In the genomic region with DNA sequence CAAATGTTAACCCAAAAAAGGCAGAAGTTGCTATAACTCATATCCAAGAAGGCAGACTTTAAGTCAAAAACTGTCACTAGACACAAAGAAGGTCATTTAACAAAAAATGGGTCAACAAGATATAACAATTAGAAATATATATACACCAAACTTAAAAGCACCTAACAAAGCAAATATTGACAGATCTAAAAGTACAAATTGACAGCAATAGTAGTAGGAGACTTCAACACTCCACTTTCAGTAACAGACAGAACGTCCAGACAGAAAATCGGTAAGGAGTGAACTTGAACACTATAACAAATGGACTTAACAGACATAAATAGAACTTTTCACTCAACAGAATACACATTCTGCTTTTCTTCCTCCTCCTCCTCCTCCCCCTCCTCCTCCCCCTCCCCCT, we compare ENCODE assay signal across 10 cellular contexts. TPM values are rescaled to one million over a fixed set of nuclear protein-coding genes. Genes with fewer than 3 reads are reported as not detected.
DNase-seq lines count a peak whose midpoint lies in the region; ATAC-seq, FAIRE-seq and TF ChIP-seq lines count a peak whose summit lies in the region.
"Had no signal": no experiment of that assay in that cellular context is flagged by ENCODE, and none has a peak within 500 bp of the region (broad histone marks: within the 10 kb centered on the region; RNA-seq: fewer than 3 reads in every experiment).

No MANE protein-coding gene starts in this region.

- intact Hi-C loops in Calu3 (cut with micrococcal nuclease; ENCODE audit: unreplicated experiment), result no loop called here

- H3K27me3 Mint-ChIP-seq in Calu3 (ENCODE audit: unreplicated experiment) (no peaks in the 10 kb centered on the region), T-cell (no peaks in the 10 kb centered on the region)
- H3K27me3 Mint-ChIP-seq in naive thymus-derived CD8-positive, alpha-beta T cell, result no peaks in the 10 kb centered on the region
- H3K27me3 Mint-ChIP-seq: activated CD8-positive, alpha-beta T cell treated with anti-CD3 and anti-CD28 coated beads for 36 hours had no signal

- peak overlapping the region; percentile 89 for H3K4me3 Mint-ChIP-seq in Calu3 (ENCODE audit: low read depth, unreplicated experiment)
- peak overlapping the region in 2 of 3 donors; percentile 80 to 81 for H3K4me3 Mint-ChIP-seq in T-cell
- peak overlapping the region in 7 of 10 donors; percentile 7 to 89 (median 85) for H3K4me3 Mint-ChIP-seq in naive thymus-derived CD8-positive, alpha-beta T cell

- DNase-seq in Calu3, result no peak
- DNase-seq in H54 (ENCODE audit: insufficient read length, low spot score), result no peak
- no peak for DNase-seq in T-cell
- no peak for DNase-seq in naive thymus-derived CD8-positive, alpha-beta T cell
- no peak for DNase-seq in pons (ENCODE audit: low spot score)
- DNase-seq: NCI-H1930 had no signal

- no TSS peak for BruUV-seq in Calu3 (replicated peaks; lab: Mats Ljungman, UMichigan)

- TF ChIP-seq CTCF in Calu3 (IDR thresholded peaks at IDR 0.05; ENCODE audit: unreplicated experiment), result no peak

- CTCF ChIA-PET in Calu3 (lab: Charles Lee), result interaction anchor here (0.6 kb wide), 1 partner anchor 66 kb away, joined by 4 read pairs; no protein-coding TSS in a partner anchor
- CTCF ChIA-PET in T-cell (lab: Charles Lee), result interaction anchor here in 1 of 2 donors (0.5 to 1.0 kb wide), 2 partner anchors 43 to 57 kb away, joined by 3 to 6 read pairs; no protein-coding TSS in a partner anchor

- H3K4me1 Mint-ChIP-seq in Calu3 (ENCODE audit: low read depth, unreplicated experiment) (peaks cover 26% of the 10 kb centered on the region), T-cell (peaks cover 6 to 26% (median 16%) of the 10 kb centered on the region in 3 donors)
- H3K4me1 Mint-ChIP-seq in naive thymus-derived CD8-positive, alpha-beta T cell, result peaks cover 7 to 30% (median 18%) of the 10 kb centered on the region in 4 donors

- no peak for TF ChIP-seq POLR2A in H54 (IDR thresholded peaks at IDR 0.05; ENCODE audit: low read depth, low read length)

- peaks cover 13% of the 10 kb centered on the region for H3K36me3 Mint-ChIP-seq in Calu3 (ENCODE audit: insufficient read depth, unreplicated experiment)
- peaks cover 5% of the 10 kb centered on the region for H3K36me3 Mint-ChIP-seq in T-cell
- peaks cover 2 to 13% (median 6%) of the 10 kb centered on the region in 3 donors for H3K36me3 Mint-ChIP-seq in naive thymus-derived CD8-positive, alpha-beta T cell

- peaks cover 9% of the 10 kb centered on the region for H3K9me3 Mint-ChIP-seq in Calu3 (ENCODE audit: low read depth, unreplicated experiment)
- peaks cover 9 to 14% (median 12%) of the 10 kb centered on the region in 3 donors for H3K9me3 Mint-ChIP-seq in T-cell
- H3K9me3 Mint-ChIP-seq in naive thymus-derived CD8-positive, alpha-beta T cell, result peaks cover 8 to 20% (median 12%) of the 10 kb centered on the region in 9 donors

- POLR2A ChIA-PET in T-cell (lab: Charles Lee), result interaction anchor here (0.7 to 1.0 kb wide), 2 partner anchors 11 to 98 kb away, joined by 4 to 9 read pairs; no protein-coding TSS in a partner anchor
- POLR2A ChIA-PET in naive thymus-derived CD8-positive, alpha-beta T cell (lab: Charles Lee), result interaction anchor here (0.7 to 1.1 kb wide), 2 partner anchors 41 to 184 kb away, joined by 3 to 4 read pairs; partner anchors contain the start of gene DNAJA2

- ATAC-seq in T-cell (replicated peaks in 1 of 4) (no peak), GM18519 (IDR thresholded peaks at IDR 0.05; ENCODE audit: low FRiP score, unreplicated experiment) (no peak), HG03521 (IDR thresholded peaks at IDR 0.05; ENCODE audit: unreplicated experiment) (no peak)
- no peak for ATAC-seq in naive thymus-derived CD8-positive, alpha-beta T cell

- no peak overlapping the region for H3K27ac Mint-ChIP-seq in Calu3 (ENCODE audit: unreplicated experiment)
- peak overlapping the region; percentile 53 to 62 for H3K27ac Mint-ChIP-seq in T-cell
- peak overlapping the region in 6 of 10 donors; percentile 19 to 85 (median 52) for H3K27ac Mint-ChIP-seq in naive thymus-derived CD8-positive, alpha-beta T cell

- FAIRE-seq in H54 (lab: Jason Lieb, UNC), result peak; percentile 33
- FAIRE-seq: D721Med had no signal

RNA-seq across cellular contexts. Expression of gene MYLK3, which starts 40.9 kb away (rescaled TPM):
- total RNA-seq in Calu3 (2022) (0.80 and 1.4 TPM in 2 replicates), T-cell (under 1 TPM in 3 of 5 donors, not detected in 2; 0.03 to 0.50 (median 0.03) TPM)
- total RNA-seq in naive thymus-derived CD8-positive, alpha-beta T cell, result under 1 TPM; 0.10 to 0.36 TPM
- not detected for polyA plus RNA-seq in naive thymus-derived CD8-positive, alpha-beta T cell

RNA-seq across cellular contexts. Expression of gene C16orf87, which starts 41.9 kb away (rescaled TPM):
- total RNA-seq in Calu3 (2022) (11.6 and 11.7 TPM in 2 replicates), T-cell (10 to 100 TPM in 2 of 5 donors, 1 to 10 TPM in 3; 5.2 to 15.6 (median 7.2) TPM)
- 1 to 10 TPM; 5.7 to 6.8 TPM for total RNA-seq in naive thymus-derived CD8-positive, alpha-beta T cell
- polyA plus RNA-seq in naive thymus-derived CD8-positive, alpha-beta T cell, result 1 to 10 TPM; 4.9 to 8.5 (median 5.7) TPM
